ENCODE assay signal across 25 cellular contexts in genomic region chr16:67727521-67728485, GRCh38.
"Had no signal": no experiment of that assay in that cellular context is flagged by ENCODE, and none has a peak within 500 bp of the region (broad histone marks: within the 10 kb centered on the region; RNA-seq: fewer than 3 reads in every experiment).

No MANE protein-coding gene starts in this region.

- H3K27me3 ChIP-seq: brain microvascular endothelial cell, colonic mucosa, esophagus squamous epithelium, gastrocnemius medialis, neural progenitor cell, stomach, suprapubic skin, tibial nerve, uterus had no signal

- H2AFZ ChIP-seq: neural progenitor cell had no signal

- H3K4me3 ChIP-seq: colonic mucosa, esophagus squamous epithelium, gastrocnemius medialis, lung, neural progenitor cell, stomach, suprapubic skin, tibial nerve, uterus had no signal

- H3K9ac ChIP-seq: neural progenitor cell had no signal

- H3K9me3 Mint-ChIP-seq: activated B cell treated with CpG ODN at 0.5 μM for 24 hours; activated CD4-positive, alpha-beta memory T cell treated with anti-CD3 and anti-CD28 coated beads, Interleukin-2, amount 10 ng/mL, durations not matched to agents 7 days and 5 days; activated naive CD4-positive, alpha-beta T cell treated with anti-CD3 and anti-CD28 coated beads, Interleukin-2, amount 50 U/mL, for 72 hours; naive thymus-derived CD8-positive, alpha-beta T cell; neural progenitor cell had no signal

- DNase-seq: activated B cell treated with CpG ODN at 0.5 μM for 24 hours; activated CD4-positive, alpha-beta memory T cell treated with anti-CD3 and anti-CD28 coated beads, Interleukin-2, amount 10 ng/mL, durations not matched to agents 7 days and 5 days; activated CD4-positive, alpha-beta T cell treated with anti-CD3 and anti-CD28 coated beads for 48 hours; activated gamma-delta T cell treated with Interleukin-2 at 50 U/mL for 16 hours; brain microvascular endothelial cell; central memory CD4-positive, alpha-beta T cell; colonic mucosa; esophagus squamous epithelium; hippocampal formation; islet precursor cell; left colon; naive thymus-derived CD8-positive, alpha-beta T cell; retina; stimulated activated CD4-positive, alpha-beta T cell treated with anti-CD3 and anti-CD28 coated beads, Interleukin-4, amount 100 ng/mL, for 24 hours; stomach; SW 1271; T-helper 17 cell; uterus had no signal

- H3K4me3 Mint-ChIP-seq: activated B cell treated with CpG ODN at 0.5 μM for 24 hours; activated CD4-positive, alpha-beta memory T cell treated with anti-CD3 and anti-CD28 coated beads, Interleukin-2, amount 10 ng/mL, durations not matched to agents 7 days and 5 days; neural progenitor cell; T-helper 17 cell had no signal

- H3K27me3 Mint-ChIP-seq: activated B cell treated with CpG ODN at 0.5 μM for 24 hours; activated CD4-positive, alpha-beta memory T cell treated with anti-CD3 and anti-CD28 coated beads, Interleukin-2, amount 10 ng/mL, durations not matched to agents 7 days and 5 days; naive thymus-derived CD8-positive, alpha-beta T cell; progenitor cell of endocrine pancreas; T-helper 17 cell had no signal

- H3K4me1 Mint-ChIP-seq: activated CD4-positive, alpha-beta memory T cell treated with anti-CD3 and anti-CD28 coated beads, Interleukin-2, amount 10 ng/mL, durations not matched to agents 7 days and 5 days; neural progenitor cell; T-helper 17 cell had no signal

- H3K36me3 Mint-ChIP-seq: activated naive CD4-positive, alpha-beta T cell treated with anti-CD3 and anti-CD28 coated beads, Interleukin-2, amount 50 U/mL, for 72 hours had no signal

- H3K9me3 ChIP-seq: colonic mucosa, esophagus squamous epithelium, gastrocnemius medialis, stomach, suprapubic skin, tibial nerve, uterus had no signal

- ATAC-seq: activated naive CD4-positive, alpha-beta T cell treated with anti-CD3 and anti-CD28 coated beads, Interleukin-2, amount 50 U/mL, for 72 hours; gastrocnemius medialis; left colon; naive thymus-derived CD8-positive, alpha-beta T cell; T-helper 17 cell had no signal

- H3K4me2 ChIP-seq: neural progenitor cell had no signal

- H3K27ac Mint-ChIP-seq: activated B cell treated with CpG ODN at 0.5 μM for 24 hours; activated CD4-positive, alpha-beta memory T cell treated with anti-CD3 and anti-CD28 coated beads, Interleukin-2, amount 10 ng/mL, durations not matched to agents 7 days and 5 days; neural progenitor cell; progenitor cell of endocrine pancreas had no signal

- H3K4me1 ChIP-seq: colonic mucosa, esophagus squamous epithelium, gastrocnemius medialis, neural progenitor cell, suprapubic skin, tibial nerve, uterus had no signal

- H3K36me3 ChIP-seq: neural progenitor cell, uterus had no signal

- H3K27ac ChIP-seq: brain microvascular endothelial cell, colonic mucosa, esophagus squamous epithelium, gastrocnemius medialis, neural progenitor cell, stomach, suprapubic skin, tibial nerve, uterus had no signal
